ENCODE assay signal across 16 cellular contexts in genomic region chr7:43318188-43318587, GRCh38.
"Had no signal": no experiment of that assay in that cellular context is flagged by ENCODE, and none has a peak within 500 bp of the region (broad histone marks: within the 10 kb centered on the region; RNA-seq: fewer than 3 reads in every experiment).

No MANE protein-coding gene starts in this region.

- H3K4me1 ChIP-seq: ascending aorta, esophagus muscularis mucosa, lower lobe of right lung, pancreas, thyroid gland had no signal

- H2AFZ ChIP-seq: hepatocyte had no signal

- H3K4me2 ChIP-seq: hepatocyte, neural progenitor cell had no signal

- DNase-seq: activated CD4-positive, alpha-beta memory T cell treated with anti-CD3 and anti-CD28 coated beads for 36 hours; activated CD4-positive, alpha-beta T cell treated with anti-CD3 and anti-CD28 coated beads for 1 hour; activated gamma-delta T cell treated with Interleukin-2 at 50 U/mL for 16 hours; activated naive CD8-positive, alpha-beta T cell treated with anti-CD3 and anti-CD28 coated beads for 36 hours; activated T-cell treated with anti-CD3 and anti-CD28 coated beads, Interleukin-2, amount 50 U/mL, for 48 hours; lower lobe of right lung; midbrain; pancreas; T-helper 9 cell; thyroid gland had no signal

- H3K27ac ChIP-seq: ascending aorta, cardiac muscle cell, esophagus muscularis mucosa, hepatocyte, lower lobe of right lung, neural progenitor cell, pancreas, skin epidermis, thyroid gland had no signal

- H3K9me3 ChIP-seq: ascending aorta, esophagus muscularis mucosa, lower lobe of right lung, pancreas, thyroid gland had no signal

- H3K27me3 ChIP-seq: ascending aorta, cardiac muscle cell, esophagus muscularis mucosa, hepatocyte, neural progenitor cell, pancreas, thyroid gland had no signal

- H3K4me3 ChIP-seq: ascending aorta, cardiac muscle cell, esophagus muscularis mucosa, hepatocyte, lower lobe of right lung, neural progenitor cell, pancreas, skin epidermis, thyroid gland had no signal

- H3K79me2 ChIP-seq: hepatocyte had no signal

- H3K36me3 ChIP-seq: ascending aorta, cardiac muscle cell, esophagus muscularis mucosa, lower lobe of right lung, neural progenitor cell, pancreas, thyroid gland had no signal

- H3K9ac ChIP-seq: neural progenitor cell had no signal
